Comparison of ENCODE assay signal across 7 cellular contexts in the genomic region with DNA sequence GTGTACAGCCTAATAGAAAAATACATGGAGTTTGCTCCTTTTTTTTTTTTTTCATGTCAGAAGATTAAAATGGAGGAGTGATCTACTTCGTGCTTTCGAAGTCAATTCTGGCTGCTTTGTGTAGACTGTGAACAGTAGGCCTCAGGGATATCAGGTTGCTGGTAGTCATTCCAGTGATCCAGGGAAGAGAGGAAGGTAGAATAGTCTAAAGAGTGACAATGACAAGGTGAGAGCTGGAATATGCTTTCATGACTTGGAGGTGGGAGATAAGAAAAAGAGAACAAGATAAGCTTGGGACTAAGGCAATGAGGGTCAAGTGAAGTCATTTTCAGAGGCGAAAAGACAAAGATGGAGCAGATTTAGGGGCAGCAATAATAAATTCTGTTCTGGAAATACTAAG.
"Had no signal": no experiment of that assay in that cellular context is flagged by ENCODE, and none has a peak within 500 bp of the region (broad histone marks: within the 10 kb centered on the region; RNA-seq: fewer than 3 reads in every experiment).

No MANE protein-coding gene starts in this region.

- DNase-seq: IMR-90, KBM-7, KG1 had no signal

- FAIRE-seq: HepG2, HTR-8/SVneo had no signal

- ATAC-seq: HepG2 had no signal

- H3K9ac ChIP-seq: KMS-11 had no signal

- H3K4me2 ChIP-seq: KMS-11 had no signal

- H3K27ac ChIP-seq: HL-60, KMS-11 had no signal
